19 cellular contexts compared by ENCODE assay signal in genomic region chr2:170101789-170102188, GRCh38.
"Had no signal": no experiment of that assay in that cellular context is flagged by ENCODE, and none has a peak within 500 bp of the region (broad histone marks: within the 10 kb centered on the region; RNA-seq: fewer than 3 reads in every experiment).

No MANE protein-coding gene starts in this region.

- H3K27ac ChIP-seq: gastrocnemius medialis, tibial artery, WERI-Rb-1 had no signal

- H3K4me1 ChIP-seq: gastrocnemius medialis, tibial artery had no signal

- H3K9me3 ChIP-seq: gastrocnemius medialis had no signal

- DNase-seq: activated CD4-positive, alpha-beta memory T cell treated with anti-CD3 and anti-CD28 coated beads for 36 hours; activated naive CD4-positive, alpha-beta T cell treated with anti-CD3 and anti-CD28 coated beads for 36 hours; activated naive CD8-positive, alpha-beta T cell treated with anti-CD3 and anti-CD28 coated beads, Interleukin-2, amount 50 U/mL, for 24 hours; anterior cingulate cortex; central memory CD4-positive, alpha-beta T cell; gastrocnemius medialis; head of caudate nucleus; midbrain; occipital lobe; posterior cingulate gyrus; stimulated activated naive CD8-positive, alpha-beta T cell treated with anti-CD3 and anti-CD28 coated beads, Interleukin-15, Interleukin-2, amounts not matched to agents 100 U/mL and 50 U/mL, for 24 hours; substantia nigra; T1000; tibial artery; WERI-Rb-1 had no signal

- FAIRE-seq: colon, keratinocyte had no signal

- H3K27me3 ChIP-seq: gastrocnemius medialis, tibial artery had no signal

- H3K4me3 ChIP-seq: gastrocnemius medialis, lung, tibial artery had no signal

- ATAC-seq: activated naive CD8-positive, alpha-beta T cell treated with anti-CD3 and anti-CD28 coated beads, Interleukin-2, amount 50 U/mL, for 24 hours; esophagus mucosa; gastrocnemius medialis; stimulated activated naive CD8-positive, alpha-beta T cell treated with anti-CD3 and anti-CD28 coated beads, Interleukin-15, Interleukin-2, amounts not matched to agents 100 U/mL and 50 U/mL, for 24 hours had no signal

- H3K36me3 ChIP-seq: gastrocnemius medialis, tibial artery, WERI-Rb-1 had no signal
